ENCODE assay signal across 8 cellular contexts in the genomic region with DNA sequence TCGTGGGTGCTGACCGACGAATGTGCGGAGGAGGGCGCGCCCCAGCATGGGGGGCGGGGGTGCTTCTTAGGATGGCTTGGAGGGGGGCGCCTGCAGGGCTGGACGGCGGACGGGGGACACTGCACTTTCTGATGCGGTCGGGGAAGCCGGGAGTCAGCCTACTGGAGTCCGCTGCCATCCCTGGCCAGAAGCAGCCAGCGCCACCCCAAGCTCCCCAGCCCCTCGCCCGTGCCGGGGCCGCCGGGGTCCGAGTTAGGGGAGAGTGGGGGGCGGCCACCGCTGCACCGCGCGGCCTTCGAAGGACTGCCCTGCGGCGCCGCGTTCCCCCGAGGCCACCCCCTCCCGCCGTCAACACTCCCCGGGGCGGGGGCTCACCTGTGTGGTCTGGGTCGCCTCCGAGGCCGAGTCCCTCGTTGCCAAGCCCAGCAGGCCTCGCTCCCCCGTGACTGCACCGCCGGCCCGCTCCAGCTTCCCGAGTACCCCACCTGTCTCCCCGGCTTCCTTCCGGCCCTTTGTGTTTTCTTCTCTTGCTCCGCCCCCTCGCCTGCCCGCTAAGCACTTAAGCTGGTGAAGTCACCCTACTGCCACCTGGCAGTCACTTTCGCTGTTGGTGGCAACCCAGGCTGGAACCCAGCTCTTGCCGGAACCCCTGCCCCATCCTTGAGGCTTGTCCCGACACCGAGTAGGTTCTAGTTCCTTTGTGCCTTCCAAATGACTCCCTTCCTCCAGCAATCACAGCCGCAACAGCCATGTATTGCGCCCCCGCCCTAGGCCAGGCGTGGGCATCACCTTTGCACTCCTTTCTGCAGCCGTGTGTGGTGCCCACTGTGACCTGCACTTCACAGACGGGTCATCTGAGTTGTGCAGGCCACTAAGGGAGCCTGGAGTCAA. TPM values are rescaled to one million over a fixed set of nuclear protein-coding genes. Genes with fewer than 3 reads are reported as not detected.
DNase-seq lines count a peak whose midpoint lies in the region; ATAC-seq and TF ChIP-seq lines count a peak whose summit lies in the region.

A gene with protein sequence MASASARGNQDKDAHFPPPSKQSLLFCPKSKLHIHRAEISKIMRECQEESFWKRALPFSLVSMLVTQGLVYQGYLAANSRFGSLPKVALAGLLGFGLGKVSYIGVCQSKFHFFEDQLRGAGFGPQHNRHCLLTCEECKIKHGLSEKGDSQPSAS (minus strand): TSS at position 492 of the 891 bp plus-strand sequence. CDS start 2,225 bp downstream, outside the sequence.

- no peaks in the 10 kb centered on the region for H3K9me3 Mint-ChIP-seq in activated CD4-positive, alpha-beta memory T cell treated with anti-CD3 and anti-CD28 coated beads for 36 hours

- H3K4me1 ChIP-seq in mucosa of descending colon (ENCODE audit: low read depth): peaks cover 12% of the 10 kb centered on the region

- intact Hi-C loops in activated CD4-positive, alpha-beta memory T cell treated with anti-CD3 and anti-CD28 coated beads for 36 hours (cut with micrococcal nuclease): loop anchor here (1.0 to 5.0 kb wide), 5 partner anchors 75 to 634 kb away; a partner anchor contains a TSS
- intact Hi-C loops in mucosa of descending colon (cut with DNase I, micrococcal nuclease): no loop called here

- in situ Hi-C loops in GM18951 (cut with MboI; ENCODE audit: low sequenced_read_pairs, unreplicated experiment): no loop called here

- no peaks in the 10 kb centered on the region for H3K9me3 ChIP-seq in mucosa of descending colon

- DNase-seq in AG09309 (ENCODE audit: low read depth): no peak
- DNase-seq in NCI-H345 (lab: John Stamatoyannopoulos, UW): peak; percentile 88
- DNase-seq in activated CD4-positive, alpha-beta memory T cell treated with anti-CD3 and anti-CD28 coated beads for 36 hours: peak; percentile 90
- DNase-seq in effector CD8-positive, alpha-beta T cell (lab: John Stamatoyannopoulos, UW): peak; percentile 67
- DNase-seq in mucosa of descending colon: peak; percentile 88 to 90 (median 90)
- peak; percentile 85 for DNase-seq in stimulated activated CD8-positive, alpha-beta memory T cell treated with anti-CD3 and anti-CD28 coated beads, Interleukin-4, amount 100 ng/mL, for 48 hours

- POLR2A ChIA-PET in activated CD4-positive, alpha-beta memory T cell treated with anti-CD3 and anti-CD28 coated beads for 36 hours (lab: Charles Lee): interaction anchor here (1.3 to 1.6 kb wide), 2 partner anchors 25 to 76 kb away, joined by 3 to 5 read pairs; a partner anchor contains a TSS

- H3K4me3 Mint-ChIP-seq in activated CD4-positive, alpha-beta memory T cell treated with anti-CD3 and anti-CD28 coated beads for 36 hours: peak within 1 kb of the TSS; percentile 84

- H3K36me3 ChIP-seq in mucosa of descending colon (ENCODE audit: low read depth): no peaks in the 10 kb centered on the region

- TF ChIP-seq CTCF in AG09309 (IDR thresholded peaks at IDR 0.05; ENCODE audit: control insufficient read depth, insufficient read depth, low read depth, low read length, missing control alignments): no peak
- no peak for TF ChIP-seq CTCF in mucosa of descending colon (IDR thresholded peaks at IDR 0.05)

- ATAC-seq in HG03175 (IDR thresholded peaks at IDR 0.05; ENCODE audit: unreplicated experiment) (peak; percentile 96), mucosa of descending colon (peak; percentile 93)

- H3K4me3 ChIP-seq in AG09309 (ENCODE audit: control insufficient read depth, low read depth, low read length) (peak within 1 kb of the TSS; percentile 49), mucosa of descending colon (peak within 1 kb of the TSS; percentile 80)

- TF ChIP-seq POLR2A in GM18951 (IDR thresholded peaks at IDR 0.05; ENCODE audit: extremely low read depth, insufficient read depth, insufficient read length): peak; percentile 74

- H3K27me3 Mint-ChIP-seq in activated CD4-positive, alpha-beta memory T cell treated with anti-CD3 and anti-CD28 coated beads for 36 hours: no peaks in the 10 kb centered on the region

- peaks cover 14% of the 10 kb centered on the region for H3K36me3 Mint-ChIP-seq in activated CD4-positive, alpha-beta memory T cell treated with anti-CD3 and anti-CD28 coated beads for 36 hours

- CTCF ChIA-PET in activated CD4-positive, alpha-beta memory T cell treated with anti-CD3 and anti-CD28 coated beads for 36 hours (lab: Charles Lee): interaction anchor here (0.8 to 1.6 kb wide), 8 partner anchors 9 to 347 kb away, joined by 3 to 6 read pairs (median 3); no protein-coding TSS in a partner anchor

- H3K4me1 Mint-ChIP-seq in activated CD4-positive, alpha-beta memory T cell treated with anti-CD3 and anti-CD28 coated beads for 36 hours (ENCODE audit: low read depth): peaks cover 46% of the 10 kb centered on the region

- peak within 1 kb of the TSS; percentile 88 for H3K27ac Mint-ChIP-seq in activated CD4-positive, alpha-beta memory T cell treated with anti-CD3 and anti-CD28 coated beads for 36 hours

RNA-seq across cellular contexts. Expression of the gene that starts here (rescaled TPM):
- total RNA-seq in activated CD4-positive, alpha-beta memory T cell treated with anti-CD3 and anti-CD28 coated beads for 36 hours: 10 to 100 TPM; 54.2 to 71.6 TPM
- 100 to 1,000 TPM in 1 of 3 donors, 10 to 100 TPM in 2; 34.0 to 110 (median 67.1) TPM for total RNA-seq in mucosa of descending colon
